14 cellular contexts compared by ENCODE assay signal in genomic region chr17:65035191-65035590, GRCh38. TPM values are rescaled to one million over a fixed set of nuclear protein-coding genes. Genes with fewer than 3 reads are reported as not detected.
DNase-seq lines count a peak whose midpoint lies in the region; ATAC-seq lines count a peak whose summit lies in the region.
"Had no signal": no experiment of that assay in that cellular context is flagged by ENCODE, and none has a peak within 500 bp of the region (broad histone marks: within the 10 kb centered on the region; RNA-seq: fewer than 3 reads in every experiment).

No MANE protein-coding gene starts in this region.

- H3K27ac Mint-ChIP-seq in stimulated activated naive CD8-positive, alpha-beta T cell treated with anti-CD3 and anti-CD28 coated beads, Interleukin-15, Interleukin-2, amounts not matched to agents 100 ng/mL and 50 ng/mL, for 24 hours = peak overlapping the region; percentile 14
- no peak overlapping the region for H3K27ac Mint-ChIP-seq in activated T-helper 17 cell treated with anti-CD3 and anti-CD28 coated beads, Interleukin-2, amount 50 U/mL, for 72 hours

- no peak for DNase-seq in stimulated activated naive CD8-positive, alpha-beta T cell treated with anti-CD3 and anti-CD28 coated beads, Interleukin-15, Interleukin-2, amounts not matched to agents 100 U/mL and 50 U/mL, for 24 hours
- peak; percentile 67 for DNase-seq in iris pigment epithelial cell (ENCODE audit: low read depth)
- DNase-seq: activated CD4-positive, alpha-beta T cell treated with anti-CD3 and anti-CD28 coated beads, Interleukin-2, amount 50 U/mL, for 48 hours; CD8-positive, alpha-beta T cell; dorsolateral prefrontal cortex; foreskin fibroblast; NCI-H226; stimulated activated CD4-positive, alpha-beta T cell treated with anti-CD3 and anti-CD28 coated beads, Interleukin-2, amount 100 ng/mL, for 24 hours had no signal

- no peaks in the 10 kb centered on the region for H3K9me3 Mint-ChIP-seq in stimulated activated naive CD8-positive, alpha-beta T cell treated with anti-CD3 and anti-CD28 coated beads, Interleukin-15, Interleukin-2, amounts not matched to agents 100 ng/mL and 50 ng/mL, for 24 hours
- H3K9me3 Mint-ChIP-seq in activated T-helper 17 cell treated with anti-CD3 and anti-CD28 coated beads, Interleukin-2, amount 50 U/mL, for 72 hours = no peaks in the 10 kb centered on the region
- H3K9me3 Mint-ChIP-seq: CD8-positive, alpha-beta T cell had no signal

- H3K4me3 Mint-ChIP-seq in stimulated activated naive CD8-positive, alpha-beta T cell treated with anti-CD3 and anti-CD28 coated beads, Interleukin-15, Interleukin-2, amounts not matched to agents 100 ng/mL and 50 ng/mL, for 24 hours = no peak overlapping the region
- H3K4me3 Mint-ChIP-seq in activated T-helper 17 cell treated with anti-CD3 and anti-CD28 coated beads, Interleukin-2, amount 50 U/mL, for 72 hours = peak overlapping the region; percentile 11
- H3K4me3 Mint-ChIP-seq: CD8-positive, alpha-beta T cell had no signal

- ATAC-seq in stimulated activated naive CD8-positive, alpha-beta T cell treated with anti-CD3 and anti-CD28 coated beads, Interleukin-15, Interleukin-2, amounts not matched to agents 100 U/mL and 50 U/mL, for 24 hours = no peak
- no peak for ATAC-seq in activated T-helper 17 cell treated with anti-CD3 and anti-CD28 coated beads, Interleukin-2, amount 50 U/mL, for 72 hours (replicated peaks)
- no peak for ATAC-seq in GM18870 (IDR thresholded peaks at IDR 0.05; ENCODE audit: unreplicated experiment)
- no peak for ATAC-seq in GM19455 (IDR thresholded peaks at IDR 0.05; ENCODE audit: unreplicated experiment)
- no peak for ATAC-seq in GM18907 (IDR thresholded peaks at IDR 0.05; ENCODE audit: unreplicated experiment)
- ATAC-seq in GM18517 (IDR thresholded peaks at IDR 0.05; ENCODE audit: unreplicated experiment) = no peak
- ATAC-seq: CD8-positive, alpha-beta T cell had no signal

- peaks cover 49% of the 10 kb centered on the region for H3K36me3 Mint-ChIP-seq in stimulated activated naive CD8-positive, alpha-beta T cell treated with anti-CD3 and anti-CD28 coated beads, Interleukin-15, Interleukin-2, amounts not matched to agents 100 ng/mL and 50 ng/mL, for 24 hours (ENCODE audit: low read depth)
- H3K36me3 Mint-ChIP-seq in activated T-helper 17 cell treated with anti-CD3 and anti-CD28 coated beads, Interleukin-2, amount 50 U/mL, for 72 hours (ENCODE audit: low read depth) = peaks cover 64% of the 10 kb centered on the region

- peaks cover 81% of the 10 kb centered on the region for H3K4me1 Mint-ChIP-seq in stimulated activated naive CD8-positive, alpha-beta T cell treated with anti-CD3 and anti-CD28 coated beads, Interleukin-15, Interleukin-2, amounts not matched to agents 100 ng/mL and 50 ng/mL, for 24 hours (ENCODE audit: low read depth)
- peaks cover 49% of the 10 kb centered on the region for H3K4me1 Mint-ChIP-seq in activated T-helper 17 cell treated with anti-CD3 and anti-CD28 coated beads, Interleukin-2, amount 50 U/mL, for 72 hours

- no peaks in the 10 kb centered on the region for H3K27me3 Mint-ChIP-seq in stimulated activated naive CD8-positive, alpha-beta T cell treated with anti-CD3 and anti-CD28 coated beads, Interleukin-15, Interleukin-2, amounts not matched to agents 100 ng/mL and 50 ng/mL, for 24 hours
- H3K27me3 Mint-ChIP-seq in activated T-helper 17 cell treated with anti-CD3 and anti-CD28 coated beads, Interleukin-2, amount 50 U/mL, for 72 hours = no peaks in the 10 kb centered on the region

RNA-seq across cellular contexts. Expression of gene GNA13, which starts 21.3 kb away (rescaled TPM):
- 10 to 100 TPM; 63.9 to 65.1 TPM for total RNA-seq in activated T-helper 17 cell treated with anti-CD3 and anti-CD28 coated beads, Interleukin-2, amount 50 U/mL, for 72 hours
